In the genomic region with DNA sequence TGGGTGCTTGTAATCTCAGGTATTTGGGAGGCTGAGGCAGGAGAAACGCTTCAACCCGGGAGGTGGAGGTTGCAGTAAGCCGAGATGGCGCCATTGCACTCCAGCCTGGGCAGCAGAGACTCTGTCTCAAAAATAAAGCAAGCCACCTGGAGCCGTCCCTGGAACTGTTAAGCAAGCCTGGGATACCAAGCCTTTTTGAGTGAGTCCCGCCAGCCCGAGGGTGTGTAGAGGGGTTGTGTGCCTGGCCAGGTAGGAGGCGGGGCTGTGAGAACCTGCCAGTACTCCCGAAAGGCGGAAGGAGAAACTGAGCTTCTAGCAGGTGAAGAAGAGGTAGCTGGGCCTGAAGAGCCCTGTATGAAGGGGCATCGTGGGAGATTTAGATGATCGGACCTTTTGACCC, we compare ENCODE assay signal across 13 cellular contexts. TPM values are rescaled to one million over a fixed set of nuclear protein-coding genes. Genes with fewer than 3 reads are reported as not detected.
DNase-seq lines count a peak whose midpoint lies in the region; ATAC-seq and TF ChIP-seq lines count a peak whose summit lies in the region.
"Had no signal": no experiment of that assay in that cellular context is flagged by ENCODE, and none has a peak within 500 bp of the region (broad histone marks: within the 10 kb centered on the region; RNA-seq: fewer than 3 reads in every experiment).

No MANE protein-coding gene starts in this region.

- H3K9me3 ChIP-seq in AG04450 (ENCODE audit: control insufficient read depth, insufficient read depth, low read length): no peaks in the 10 kb centered on the region; the same call in 1 of the 2 replicates
- no peaks in the 10 kb centered on the region for H3K9me3 ChIP-seq in Panc1 (ENCODE audit: control insufficient read depth, insufficient read depth, low read depth, low read length)
- H3K9me3 ChIP-seq in psoas muscle: no peaks in the 10 kb centered on the region

- H3K27me3 ChIP-seq in AG04450 (ENCODE audit: control insufficient read depth, insufficient read depth, low read length) (no peaks in the 10 kb centered on the region), Panc1 (ENCODE audit: control insufficient read depth, insufficient read depth, low read length) (no peaks in the 10 kb centered on the region), psoas muscle (ENCODE audit: insufficient read depth in 3 of 3, low read length in 2 of 3) (no peaks in the 10 kb centered on the region)

- no peak for TF ChIP-seq CTCF in AG04450 (IDR thresholded peaks at IDR 0.05; ENCODE audit: low read depth, low read length)
- no peak for TF ChIP-seq CTCF in Panc1 (IDR thresholded peaks at IDR 0.05)
- TF ChIP-seq CTCF in fibroblast of the aortic adventitia (IDR thresholded peaks at IDR 0.05; ENCODE audit: insufficient read depth, low read length): no peak
- TF ChIP-seq CTCF in psoas muscle (IDR thresholded peaks at IDR 0.05): no peak

- intact Hi-C loops in Panc1 (cut with micrococcal nuclease; ENCODE audit: unreplicated experiment) (no loop called here), psoas muscle (cut with DNase I) (no loop called here), head of caudate nucleus (cut with DNase I) (no loop called here)

- DNase-seq in AG04450 (ENCODE audit: low read depth, low spot score): no peak
- no peak for DNase-seq in Panc1 (ENCODE audit: low read depth, low spot score)
- no peak for DNase-seq in fibroblast of the aortic adventitia (ENCODE audit: low read depth)
- no peak for DNase-seq in psoas muscle
- DNase-seq in NCI-H2171 treated with DMSO at 0.1 percent for 48 hours (lab: John Stamatoyannopoulos, UW): no peak
- no peak for DNase-seq in head of caudate nucleus
- DNase-seq in DMS79 treated with DMSO at 0.1 percent for 48 hours (lab: John Stamatoyannopoulos, UW): no peak
- DNase-seq: activated naive CD4-positive, alpha-beta T cell treated with anti-CD3 and anti-CD28 coated beads, Interleukin-2, amount 50 U/mL, for 16 hours; naive B cell; NCI-H146; stimulated activated CD4-positive, alpha-beta T cell treated with anti-CD3 and anti-CD28 coated beads, Interleukin-2, amount 100 ng/mL, for 24 hours; stimulated activated naive CD8-positive, alpha-beta T cell treated with anti-CD3 and anti-CD28 coated beads, Interleukin-15, Interleukin-2, amounts not matched to agents 100 U/mL and 50 U/mL, for 24 hours had no signal

- 78 to 85% (median 83%) methylated on average over 12 of the region's 12 CpGs for WGBS in psoas muscle, 3 donors

- H3K36me3 ChIP-seq in Panc1 (ENCODE audit: control insufficient read depth, insufficient read depth, low read length): no peaks in the 10 kb centered on the region; the same call in 1 of the 2 replicates
- H3K36me3 ChIP-seq in psoas muscle (ENCODE audit: insufficient read depth in 1 of 2, low read depth in 1 of 2): peaks cover 0 to 1% of the 10 kb centered on the region in 2 donors

- peaks cover 68% of the 10 kb centered on the region for H3K4me1 ChIP-seq in Panc1 (ENCODE audit: control insufficient read depth, insufficient read depth, low read length)
- H3K4me1 ChIP-seq in psoas muscle: peaks cover 53% of the 10 kb centered on the region

- POLR2A ChIA-PET in AG04450 (lab: Yijun Ruan, JAX) (no interaction called here), Panc1 (lab: Charles Lee) (interaction anchor here (0.6 to 1.4 kb wide), 3 partner anchors 8 to 439 kb away, joined by 3 to 10 read pairs (median 3); no protein-coding TSS in a partner anchor)

- H3K4me3 ChIP-seq in AG04450 (ENCODE audit: low read depth, low read length) (peak overlapping the region; percentile 7; the same call in 1 of the 2 replicates), Panc1 (ENCODE audit: low read depth in 2 of 2, low read length in 2 of 2) (no peak overlapping the region), fibroblast of the aortic adventitia (ENCODE audit: low read depth, low read length) (peak overlapping the region; percentile 37), psoas muscle (no peak overlapping the region)

- no peak for ATAC-seq in Panc1
- no peak for ATAC-seq in psoas muscle
- ATAC-seq in GM19328 (IDR thresholded peaks at IDR 0.05; ENCODE audit: unreplicated experiment): no peak
- ATAC-seq: stimulated activated naive CD8-positive, alpha-beta T cell treated with anti-CD3 and anti-CD28 coated beads, Interleukin-15, Interleukin-2, amounts not matched to agents 100 U/mL and 50 U/mL, for 24 hours had no signal

- CTCF ChIA-PET in AG04450 (lab: Charles Lee) (interaction anchor here (0.6 to 1.3 kb wide), 3 partner anchors 106 to 203 kb away, joined by 3 read pairs; no protein-coding TSS in a partner anchor), Panc1 (lab: Charles Lee) (no interaction called here)

- BruUV-seq in Panc1 (replicated peaks; lab: Mats Ljungman, UMichigan): no TSS peak

- H3K27ac ChIP-seq in AG04450 (ENCODE audit: low read depth, low read length) (peak overlapping the region; percentile 39), Panc1 (ENCODE audit: low read length) (peak overlapping the region; percentile 34), psoas muscle (peak overlapping the region; percentile 78)

- in situ Hi-C loops in Panc1 (cut with HindIII; ENCODE audit: low pct_unique_long_range_greater_than_20kb, low sequenced_read_pairs): no loop called here

RNA-seq across cellular contexts. Expression of a gene that starts 52.4 kb away (rescaled TPM):
- polyA plus RNA-seq in AG04450 (2011; rRNA removed) (37.0 and 76.4 TPM in 2 replicates), psoas muscle (10 to 100 TPM; 19.1 to 42.7 (median 24.7) TPM)
- polyA minus RNA-seq in AG04450 (2011; rRNA and poly(A)+ RNA removed): 78.8 and 114 TPM in 2 replicates
- total RNA-seq in Panc1 (2021; ENCODE audit: unreplicated experiment) (50.5 TPM), fibroblast of the aortic adventitia (ENCODE audit: low replicate concordance) (150 and 151 TPM in 2 replicates), psoas muscle (10 to 100 TPM; 22.1 to 34.6 (median 24.5) TPM)
- polyA plus RNA-seq in Panc1 (2012; ENCODE audit: insufficient read length): 64.5 TPM

RNA-seq across cellular contexts. Expression of a gene that starts 58.5 kb away (rescaled TPM):
- polyA plus RNA-seq in AG04450 (2011; rRNA removed) (8.9 and 13.2 TPM in 2 replicates), psoas muscle (1 to 10 TPM; 5.4 to 8.3 (median 7.8) TPM)
- 7.3 and 17.3 TPM in 2 replicates for polyA minus RNA-seq in AG04450 (2011; rRNA and poly(A)+ RNA removed)
- total RNA-seq in Panc1 (2021; ENCODE audit: unreplicated experiment) (11.2 TPM), fibroblast of the aortic adventitia (ENCODE audit: low replicate concordance) (13.1 and 16.2 TPM in 2 replicates), psoas muscle (10 to 100 TPM in 1 of 4 donors, 1 to 10 TPM in 3; 7.7 to 19.2 (median 9.3) TPM)
- 10.0 TPM for polyA plus RNA-seq in Panc1 (2012; ENCODE audit: insufficient read length)

Comparison
In these comparisons a context has a peak if more than half of its experiments do, and no peak if none do; other contexts are left out.
1. H3K4me3 ChIP-seq: peak in AG04450 (single experiment) and fibroblast of the aortic adventitia (single experiment); none in Panc1 (0 of 2) and psoas muscle (single experiment).
2. Peak in every context shown above with its lines, with median percentiles within 50 percentile points of each other: H3K27ac ChIP-seq.